ENCODE assay signal across 2 cellular contexts in genomic region chr9:136240941-136241340, GRCh38.
A peak's percentile ranks its signal among the peaks of the same experiment; 100 is the strongest.
TF ChIP-seq lines count a peak whose summit lies in the region.

No MANE protein-coding gene starts in this region.

TF ChIP-seq in HepG2, 621 proteins besides CTCF, POLR2A, EP300 and RAD21:
- 0 out of 2 replicates have a peak, but pooled peaks have one; percentile 5 for TF ChIP-seq ZNF687 (CRISPR knock-in tag; IDR thresholded peaks at IDR 0.05)
- no peak for TF ChIP-seq DNMT3B (CRISPR knock-in tag; conservative IDR thresholded peaks at IDR 0.05)

TF ChIP-seq in K562, 482 proteins besides CTCF, POLR2A, EP300 and RAD21:
- TF ChIP-seq ARID3B (CRISPR knock-in tag; IDR thresholded peaks at IDR 0.05; ENCODE audit: borderline replicate concordance): no peak
- TF ChIP-seq NFYB (IDR thresholded peaks at IDR 0.05; ENCODE audit: extremely low read depth, insufficient read length): no peak
- TF ChIP-seq RBFOX2 (IDR thresholded peaks at IDR 0.05; ENCODE audit: low read depth, low read length): peak; percentile 30; the same call in 1 of the 2 replicates
- no peak for TF ChIP-seq DNMT1 (IDR thresholded peaks at IDR 0.05)
- TF ChIP-seq BDP1 (IDR thresholded peaks at IDR 0.05; ENCODE audit: insufficient read depth, insufficient read length): no peak
- TF ChIP-seq DLX4 (CRISPR knock-in tag; IDR thresholded peaks at IDR 0.05): no peak
- TF ChIP-seq IRF2 (CRISPR knock-in tag; IDR thresholded peaks at IDR 0.05): no peak
